ENCODE assay signal across 1 cellular context in the genomic region with DNA sequence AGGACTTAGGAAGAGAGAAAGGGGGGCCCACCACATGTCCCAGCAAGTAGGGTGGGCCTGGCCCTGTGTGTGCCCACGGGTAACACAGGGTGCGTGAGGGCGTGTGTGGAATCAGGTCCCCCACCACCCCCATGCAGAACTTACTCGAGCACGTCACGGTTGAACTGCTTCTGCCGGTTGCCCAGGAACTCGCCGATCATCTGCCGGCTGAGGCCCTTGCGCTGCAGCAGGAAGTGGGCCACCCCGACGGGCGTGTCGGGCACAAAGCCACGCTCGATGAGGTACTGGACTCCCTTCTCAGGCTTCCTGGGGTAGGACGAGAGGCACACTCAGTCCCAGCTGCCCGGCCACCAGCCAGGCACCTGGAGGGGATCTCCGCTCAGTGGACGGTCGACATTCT.
TF ChIP-seq lines count a peak whose summit lies in the region.

No MANE protein-coding gene starts in this region.

TF ChIP-seq in GM12878, 131 proteins besides CTCF, POLR2A, EP300 and RAD21 (continued from another document):
- TF ChIP-seq, protein P1, sequence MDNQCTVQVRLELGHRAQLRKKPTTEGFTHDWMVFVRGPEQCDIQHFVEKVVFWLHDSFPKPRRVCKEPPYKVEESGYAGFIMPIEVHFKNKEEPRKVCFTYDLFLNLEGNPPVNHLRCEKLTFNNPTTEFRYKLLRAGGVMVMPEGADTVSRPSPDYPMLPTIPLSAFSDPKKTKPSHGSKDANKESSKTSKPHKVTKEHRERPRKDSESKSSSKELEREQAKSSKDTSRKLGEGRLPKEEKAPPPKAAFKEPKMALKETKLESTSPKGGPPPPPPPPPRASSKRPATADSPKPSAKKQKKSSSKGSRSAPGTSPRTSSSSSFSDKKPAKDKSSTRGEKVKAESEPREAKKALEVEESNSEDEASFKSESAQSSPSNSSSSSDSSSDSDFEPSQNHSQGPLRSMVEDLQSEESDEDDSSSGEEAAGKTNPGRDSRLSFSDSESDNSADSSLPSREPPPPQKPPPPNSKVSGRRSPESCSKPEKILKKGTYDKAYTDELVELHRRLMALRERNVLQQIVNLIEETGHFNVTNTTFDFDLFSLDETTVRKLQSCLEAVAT (IDR thresholded peaks at IDR 0.05): no peak
- TF ChIP-seq ZNF622 (IDR thresholded peaks at IDR 0.05) (no peak), RUNX3 (IDR thresholded peaks at IDR 0.05; ENCODE audit: low read length) (no peak), IRF4 (IDR thresholded peaks at IDR 0.05; ENCODE audit: low read depth, low read length) (no peak), POU2F2 (IDR thresholded peaks at IDR 0.05; ENCODE audit: borderline replicate concordance, low read depth, low read length) (no peak), SMAD5 (IDR thresholded peaks at IDR 0.05; ENCODE audit: low read depth) (no peak)
- TF ChIP-seq, protein P2, sequence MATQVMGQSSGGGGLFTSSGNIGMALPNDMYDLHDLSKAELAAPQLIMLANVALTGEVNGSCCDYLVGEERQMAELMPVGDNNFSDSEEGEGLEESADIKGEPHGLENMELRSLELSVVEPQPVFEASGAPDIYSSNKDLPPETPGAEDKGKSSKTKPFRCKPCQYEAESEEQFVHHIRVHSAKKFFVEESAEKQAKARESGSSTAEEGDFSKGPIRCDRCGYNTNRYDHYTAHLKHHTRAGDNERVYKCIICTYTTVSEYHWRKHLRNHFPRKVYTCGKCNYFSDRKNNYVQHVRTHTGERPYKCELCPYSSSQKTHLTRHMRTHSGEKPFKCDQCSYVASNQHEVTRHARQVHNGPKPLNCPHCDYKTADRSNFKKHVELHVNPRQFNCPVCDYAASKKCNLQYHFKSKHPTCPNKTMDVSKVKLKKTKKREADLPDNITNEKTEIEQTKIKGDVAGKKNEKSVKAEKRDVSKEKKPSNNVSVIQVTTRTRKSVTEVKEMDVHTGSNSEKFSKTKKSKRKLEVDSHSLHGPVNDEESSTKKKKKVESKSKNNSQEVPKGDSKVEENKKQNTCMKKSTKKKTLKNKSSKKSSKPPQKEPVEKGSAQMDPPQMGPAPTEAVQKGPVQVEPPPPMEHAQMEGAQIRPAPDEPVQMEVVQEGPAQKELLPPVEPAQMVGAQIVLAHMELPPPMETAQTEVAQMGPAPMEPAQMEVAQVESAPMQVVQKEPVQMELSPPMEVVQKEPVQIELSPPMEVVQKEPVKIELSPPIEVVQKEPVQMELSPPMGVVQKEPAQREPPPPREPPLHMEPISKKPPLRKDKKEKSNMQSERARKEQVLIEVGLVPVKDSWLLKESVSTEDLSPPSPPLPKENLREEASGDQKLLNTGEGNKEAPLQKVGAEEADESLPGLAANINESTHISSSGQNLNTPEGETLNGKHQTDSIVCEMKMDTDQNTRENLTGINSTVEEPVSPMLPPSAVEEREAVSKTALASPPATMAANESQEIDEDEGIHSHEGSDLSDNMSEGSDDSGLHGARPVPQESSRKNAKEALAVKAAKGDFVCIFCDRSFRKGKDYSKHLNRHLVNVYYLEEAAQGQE (IDR thresholded peaks at IDR 0.05; ENCODE audit: low read depth, low read length): no peak
